ENCODE assay signal across 12 cellular contexts in genomic region chr7:91892821-91893340, GRCh38. TPM values are rescaled to one million over a fixed set of nuclear protein-coding genes. Genes with fewer than 3 reads are reported as not detected.
A peak's percentile ranks its signal among the peaks of the same experiment; 100 is the strongest.
DNase-seq lines count a peak whose midpoint lies in the region; ATAC-seq and TF ChIP-seq lines count a peak whose summit lies in the region.
"Had no signal": no experiment of that assay in that cellular context is flagged by ENCODE, and none has a peak within 500 bp of the region (broad histone marks: within the 10 kb centered on the region; RNA-seq: fewer than 3 reads in every experiment).

No MANE protein-coding gene starts in this region.

- TF ChIP-seq CTCF in brain (conservative IDR thresholded peaks at IDR 0.05) (no peak), mesothelial cell of epicardium (IDR thresholded peaks at IDR 0.05; ENCODE audit: unreplicated experiment) (no peak)

- no peaks in the 10 kb centered on the region for H3K27me3 Mint-ChIP-seq in brain
- no peaks in the 10 kb centered on the region for H3K27me3 Mint-ChIP-seq in mesothelial cell of epicardium (ENCODE audit: low read depth)
- H3K27me3 Mint-ChIP-seq in activated CD8-positive, alpha-beta memory T cell treated with anti-CD3 and anti-CD28 coated beads, Interleukin-2, amount 10 ng/mL, durations not matched to agents 7 days and 5 days = peaks cover 19% of the 10 kb centered on the region

- CTCF ChIA-PET in activated CD8-positive, alpha-beta memory T cell treated with anti-CD3 and anti-CD28 coated beads, Interleukin-2, amount 10 ng/mL, durations not matched to agents 7 days and 5 days (lab: Charles Lee) = interaction anchor here (1.0 to 1.4 kb wide), 2 partner anchors 12 to 13 kb away, joined by 3 to 4 read pairs; partner anchors contain the start of gene MTERF1

- H3K4me1 Mint-ChIP-seq in brain (peaks cover 16% of the 10 kb centered on the region), mesothelial cell of epicardium (peaks cover 28% of the 10 kb centered on the region)
- H3K4me1 Mint-ChIP-seq in activated CD8-positive, alpha-beta memory T cell treated with anti-CD3 and anti-CD28 coated beads, Interleukin-2, amount 10 ng/mL, durations not matched to agents 7 days and 5 days = no peaks in the 10 kb centered on the region
- H3K4me1 Mint-ChIP-seq: stimulated activated naive CD8-positive, alpha-beta T cell treated with anti-CD3 and anti-CD28 coated beads, Interleukin-15, amount 100 ng/mL, for 72 hours had no signal

- H3K4me3 Mint-ChIP-seq in brain (peak overlapping the region in 1 of 5 experiments; percentile 2), mesothelial cell of epicardium (no peak overlapping the region)
- H3K4me3 Mint-ChIP-seq in activated CD8-positive, alpha-beta memory T cell treated with anti-CD3 and anti-CD28 coated beads, Interleukin-2, amount 10 ng/mL, durations not matched to agents 7 days and 5 days = no peak overlapping the region
- H3K4me3 Mint-ChIP-seq: activated naive CD8-positive, alpha-beta T cell; CD4-positive, alpha-beta T cell; stimulated activated naive CD8-positive, alpha-beta T cell treated with anti-CD3 and anti-CD28 coated beads, Interleukin-15, amount 100 ng/mL, for 72 hours had no signal

- peak overlapping the region in 3 of 5 experiments; percentile 15 to 89 (median 89) for H3K27ac Mint-ChIP-seq in brain
- peak overlapping the region; percentile 81 for H3K27ac Mint-ChIP-seq in mesothelial cell of epicardium
- H3K27ac Mint-ChIP-seq in activated CD8-positive, alpha-beta memory T cell treated with anti-CD3 and anti-CD28 coated beads, Interleukin-2, amount 10 ng/mL, durations not matched to agents 7 days and 5 days = no peak overlapping the region
- H3K27ac Mint-ChIP-seq: activated naive CD8-positive, alpha-beta T cell; CD4-positive, alpha-beta T cell; stimulated activated naive CD8-positive, alpha-beta T cell treated with anti-CD3 and anti-CD28 coated beads, Interleukin-15, amount 100 ng/mL, for 72 hours had no signal

- H3K36me3 Mint-ChIP-seq in brain = no peaks in the 10 kb centered on the region
- peaks cover 1% of the 10 kb centered on the region for H3K36me3 Mint-ChIP-seq in mesothelial cell of epicardium
- peaks cover 2% of the 10 kb centered on the region for H3K36me3 Mint-ChIP-seq in activated CD8-positive, alpha-beta memory T cell treated with anti-CD3 and anti-CD28 coated beads, Interleukin-2, amount 10 ng/mL, durations not matched to agents 7 days and 5 days
- H3K36me3 Mint-ChIP-seq: activated naive CD8-positive, alpha-beta T cell had no signal

- ATAC-seq in HG03135 (IDR thresholded peaks at IDR 0.05; ENCODE audit: unreplicated experiment) (no peak), GM21526 (IDR thresholded peaks at IDR 0.05; ENCODE audit: low FRiP score, unreplicated experiment) (no peak)
- ATAC-seq in activated CD8-positive, alpha-beta memory T cell treated with anti-CD3 and anti-CD28 coated beads, Interleukin-2, amount 10 ng/mL, durations not matched to agents 7 days and 5 days = no peak
- ATAC-seq: stimulated activated naive CD8-positive, alpha-beta T cell treated with anti-CD3 and anti-CD28 coated beads, Interleukin-15, amount 100 ng/mL, for 72 hours had no signal

- H3K9me3 Mint-ChIP-seq in brain = peaks cover 7 to 15% (median 13%) of the 10 kb centered on the region in 5 experiments
- H3K9me3 Mint-ChIP-seq in mesothelial cell of epicardium = peaks cover 4% of the 10 kb centered on the region
- no peaks in the 10 kb centered on the region for H3K9me3 Mint-ChIP-seq in activated CD8-positive, alpha-beta memory T cell treated with anti-CD3 and anti-CD28 coated beads, Interleukin-2, amount 10 ng/mL, durations not matched to agents 7 days and 5 days (ENCODE audit: low read depth)
- H3K9me3 Mint-ChIP-seq: CD4-positive, alpha-beta T cell; stimulated activated naive CD8-positive, alpha-beta T cell treated with anti-CD3 and anti-CD28 coated beads, Interleukin-15, amount 100 ng/mL, for 72 hours had no signal

- DNase-seq in EH (ENCODE audit: low read depth) (peak; percentile 30), NCI-H146 treated with DMSO at 0.1 percent for 48 hours (lab: John Stamatoyannopoulos, UW; ENCODE audit: unreplicated experiment) (peak; percentile 47), mesothelial cell of epicardium (ENCODE audit: low spot score in 2 of 2, unreplicated experiment in 2 of 2) (no peak), amygdala (lab: John Stamatoyannopoulos, UW) (no peak)
- DNase-seq in activated CD8-positive, alpha-beta memory T cell treated with anti-CD3 and anti-CD28 coated beads, Interleukin-2, amount 10 ng/mL, durations not matched to agents 7 days and 5 days = no peak
- DNase-seq: activated CD4-positive, alpha-beta T cell treated with anti-CD3 and anti-CD28 coated beads for 48 hours; CD4-positive, alpha-beta T cell; stimulated activated naive CD8-positive, alpha-beta T cell treated with anti-CD3 and anti-CD28 coated beads, Interleukin-15, amount 100 ng/mL, for 72 hours had no signal

RNA-seq across cellular contexts. Expression of gene MTERF1, which starts 12.4 kb away (rescaled TPM):
- 2.1 TPM for polyA plus RNA-seq in brain (ENCODE audit: insufficient read depth, low read depth, low replicate concordance)
- 14.7 to 19.3 TPM (median 15.2 TPM) in 3 replicates for total RNA-seq in mesothelial cell of epicardium
- total RNA-seq in activated CD8-positive, alpha-beta memory T cell treated with anti-CD3 and anti-CD28 coated beads, Interleukin-2, amount 10 ng/mL, durations not matched to agents 7 days and 5 days = 10 to 100 TPM; 14.9 to 17.4 TPM

RNA-seq across cellular contexts. Expression of gene AKAP9, which starts 47.8 kb away (rescaled TPM):
- 8.0 TPM for polyA plus RNA-seq in brain (ENCODE audit: insufficient read depth, low read depth, low replicate concordance)
- total RNA-seq in mesothelial cell of epicardium = 108 to 119 TPM (median 110 TPM) in 3 replicates
- total RNA-seq in activated CD8-positive, alpha-beta memory T cell treated with anti-CD3 and anti-CD28 coated beads, Interleukin-2, amount 10 ng/mL, durations not matched to agents 7 days and 5 days = 10 to 100 TPM; 35.1 to 38.4 TPM

Comparison
In these comparisons a context has a peak if more than half of its experiments do, and no peak if none do; other contexts are left out.
1. DNase-seq: peak in EH (single experiment) and NCI-H146 treated with DMSO at 0.1 percent for 48 hours (single experiment); none in mesothelial cell of epicardium (0 of 2), activated CD8-positive, alpha-beta memory T cell treated with anti-CD3 and anti-CD28 coated beads, Interleukin-2, amount 10 ng/mL, durations not matched to agents 7 days and 5 days (single experiment) and amygdala (0 of 56).